14 cellular contexts compared by ENCODE assay signal in genomic region chr2:132497591-132497990, GRCh38.
DNase-seq lines count a peak whose midpoint lies in the region; ATAC-seq and TF ChIP-seq lines count a peak whose summit lies in the region.
"Had no signal": no experiment of that assay in that cellular context is flagged by ENCODE, and none has a peak within 500 bp of the region (broad histone marks: within the 10 kb centered on the region; RNA-seq: fewer than 3 reads in every experiment).

No MANE protein-coding gene starts in this region.

- H3K36me3 ChIP-seq in PC-3 (ENCODE audit: low read depth, low read length) = no peaks in the 10 kb centered on the region

- H3K27ac ChIP-seq in PC-3 (ENCODE audit: low read length) = no peak overlapping the region

- H3K4me1 ChIP-seq in PC-3 (ENCODE audit: insufficient read depth, low read length) = no peaks in the 10 kb centered on the region

- POLR2A ChIA-PET in PC-3 (lab: Charles Lee; ENCODE audit: unreplicated experiment) = no interaction called here

- peaks cover 51% of the 10 kb centered on the region for H3K79me2 ChIP-seq in PC-3 (ENCODE audit: low read length)

- no TSS peak for BruUV-seq in PC-3 (replicated peaks; lab: Mats Ljungman, UMichigan)

- H3K4me1 Mint-ChIP-seq in immature natural killer cell = no peaks in the 10 kb centered on the region
- H3K4me1 Mint-ChIP-seq: B cell; CD4-positive, CD25-positive, alpha-beta regulatory T cell had no signal

- intact Hi-C loops in PC-3 (cut with micrococcal nuclease) = no loop called here

- H2AFZ ChIP-seq in PC-3 (ENCODE audit: low read length) = no peak overlapping the region

- H3K27me3 ChIP-seq in PC-3 (ENCODE audit: low read length) = no peaks in the 10 kb centered on the region

- H3F3A ChIP-seq in PC-3 (ENCODE audit: low read length, unreplicated experiment) = no peaks in the 10 kb centered on the region

- CTCF ChIA-PET in PC-3 (lab: Charles Lee) = no interaction called here

- peaks cover 3 to 18% (median 7%) of the 10 kb centered on the region in 6 donors for H3K9me3 Mint-ChIP-seq in immature natural killer cell

- no peaks in the 10 kb centered on the region for H4K20me1 ChIP-seq in PC-3 (ENCODE audit: low read length)

- DNase-seq in ELR (ENCODE audit: low read depth) = peak; percentile 22
- DNase-seq in PC-3 = peak; percentile 6
- peak; percentile 13 for DNase-seq in choroid plexus epithelial cell (ENCODE audit: low read depth)
- peak; percentile 30 for DNase-seq in kidney tubule cell (ENCODE audit: low spot score)
- no peak for DNase-seq in immature natural killer cell
- no peak for DNase-seq in SW 1271 (lab: John Stamatoyannopoulos, UW)
- DNase-seq in Ammon's horn (ENCODE audit: low spot score) = no peak
- DNase-seq: CD4-positive, CD25-positive, alpha-beta regulatory T cell; EL; H9; NCI-H187 treated with DMSO at 0.1 percent for 48 hours; NCI-H2171; NCI-H446 had no signal

- H3K9me2 ChIP-seq in PC-3 (replicated peaks; ENCODE audit: low read length) = no peaks in the 10 kb centered on the region

- H3K27me3 Mint-ChIP-seq in immature natural killer cell (ENCODE audit: low read depth in 3 of 3) = no peaks in the 10 kb centered on the region
- H3K27me3 Mint-ChIP-seq: B cell; CD4-positive, CD25-positive, alpha-beta regulatory T cell had no signal

- ATAC-seq in PC-3 = no peak

- no peak overlapping the region for H3K4me3 Mint-ChIP-seq in immature natural killer cell
- H3K4me3 Mint-ChIP-seq: B cell; CD4-positive, CD25-positive, alpha-beta regulatory T cell; H9 had no signal

- no peak overlapping the region for H3K9ac ChIP-seq in PC-3 (ENCODE audit: low read length)

- H3K27ac Mint-ChIP-seq in immature natural killer cell = no peak overlapping the region
- H3K27ac Mint-ChIP-seq: B cell; CD4-positive, CD25-positive, alpha-beta regulatory T cell; H9 had no signal

- TF ChIP-seq CTCF in PC-3 (conservative IDR thresholded peaks at IDR 0.05; ENCODE audit: low read depth, low read length) = no peak
- TF ChIP-seq CTCF in choroid plexus epithelial cell (conservative IDR thresholded peaks at IDR 0.05; ENCODE audit: low read depth, low read length) = no peak

- peaks cover 10% of the 10 kb centered on the region; the same call in 1 of the 2 replicates for H3K9me3 ChIP-seq in PC-3 (ENCODE audit: low read length)

- no peak overlapping the region for H3K4me2 ChIP-seq in PC-3 (ENCODE audit: low read length)

- H3K36me3 Mint-ChIP-seq in immature natural killer cell = no peaks in the 10 kb centered on the region
- H3K36me3 Mint-ChIP-seq: CD4-positive, CD25-positive, alpha-beta regulatory T cell had no signal

- H3K4me3 ChIP-seq in PC-3 (ENCODE audit: low read length) = no peak overlapping the region
- H3K4me3 ChIP-seq in choroid plexus epithelial cell (ENCODE audit: low read depth, low read length) = no peak overlapping the region

Comparison
In these comparisons a context has a peak if more than half of its experiments do, and no peak if none do; other contexts are left out.
1. DNase-seq: peak in ELR (single experiment), PC-3 (single experiment), choroid plexus epithelial cell (single experiment) and kidney tubule cell (single experiment); none in immature natural killer cell (0 of 3), SW 1271 (0 of 2) and Ammon's horn (single experiment).